In the genomic region with DNA sequence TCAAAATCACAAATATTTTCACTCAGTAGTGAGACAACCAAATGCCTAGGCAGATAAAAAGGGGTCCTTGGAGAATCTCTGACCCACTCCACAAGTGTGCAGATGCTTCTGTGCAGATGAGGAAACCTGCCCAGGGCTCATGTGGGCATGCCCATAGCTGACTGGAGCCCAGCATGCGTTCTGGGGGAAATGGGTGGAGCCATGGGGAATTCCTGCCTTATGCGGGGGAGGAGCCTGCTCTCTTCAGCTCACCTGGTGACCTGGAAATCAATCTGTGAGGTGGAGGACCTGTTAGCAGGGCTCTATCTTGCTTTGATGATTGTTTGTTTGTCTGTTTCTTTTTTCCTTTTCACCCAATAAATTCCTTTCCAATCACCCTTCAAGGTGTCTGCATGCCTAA, we compare ENCODE assay signal across 1 cellular context.
TF ChIP-seq lines count a peak whose summit lies in the region.

No MANE protein-coding gene starts in this region.

TF ChIP-seq in HCT116, 20 proteins besides CTCF, POLR2A, EP300 and RAD21 (continued from another document):
- TF ChIP-seq, protein P1, sequence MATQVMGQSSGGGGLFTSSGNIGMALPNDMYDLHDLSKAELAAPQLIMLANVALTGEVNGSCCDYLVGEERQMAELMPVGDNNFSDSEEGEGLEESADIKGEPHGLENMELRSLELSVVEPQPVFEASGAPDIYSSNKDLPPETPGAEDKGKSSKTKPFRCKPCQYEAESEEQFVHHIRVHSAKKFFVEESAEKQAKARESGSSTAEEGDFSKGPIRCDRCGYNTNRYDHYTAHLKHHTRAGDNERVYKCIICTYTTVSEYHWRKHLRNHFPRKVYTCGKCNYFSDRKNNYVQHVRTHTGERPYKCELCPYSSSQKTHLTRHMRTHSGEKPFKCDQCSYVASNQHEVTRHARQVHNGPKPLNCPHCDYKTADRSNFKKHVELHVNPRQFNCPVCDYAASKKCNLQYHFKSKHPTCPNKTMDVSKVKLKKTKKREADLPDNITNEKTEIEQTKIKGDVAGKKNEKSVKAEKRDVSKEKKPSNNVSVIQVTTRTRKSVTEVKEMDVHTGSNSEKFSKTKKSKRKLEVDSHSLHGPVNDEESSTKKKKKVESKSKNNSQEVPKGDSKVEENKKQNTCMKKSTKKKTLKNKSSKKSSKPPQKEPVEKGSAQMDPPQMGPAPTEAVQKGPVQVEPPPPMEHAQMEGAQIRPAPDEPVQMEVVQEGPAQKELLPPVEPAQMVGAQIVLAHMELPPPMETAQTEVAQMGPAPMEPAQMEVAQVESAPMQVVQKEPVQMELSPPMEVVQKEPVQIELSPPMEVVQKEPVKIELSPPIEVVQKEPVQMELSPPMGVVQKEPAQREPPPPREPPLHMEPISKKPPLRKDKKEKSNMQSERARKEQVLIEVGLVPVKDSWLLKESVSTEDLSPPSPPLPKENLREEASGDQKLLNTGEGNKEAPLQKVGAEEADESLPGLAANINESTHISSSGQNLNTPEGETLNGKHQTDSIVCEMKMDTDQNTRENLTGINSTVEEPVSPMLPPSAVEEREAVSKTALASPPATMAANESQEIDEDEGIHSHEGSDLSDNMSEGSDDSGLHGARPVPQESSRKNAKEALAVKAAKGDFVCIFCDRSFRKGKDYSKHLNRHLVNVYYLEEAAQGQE (IDR thresholded peaks at IDR 0.05; ENCODE audit: low read depth), result no peak
- no peak for TF ChIP-seq ZFX (IDR thresholded peaks at IDR 0.05)
- TF ChIP-seq, protein P2, sequence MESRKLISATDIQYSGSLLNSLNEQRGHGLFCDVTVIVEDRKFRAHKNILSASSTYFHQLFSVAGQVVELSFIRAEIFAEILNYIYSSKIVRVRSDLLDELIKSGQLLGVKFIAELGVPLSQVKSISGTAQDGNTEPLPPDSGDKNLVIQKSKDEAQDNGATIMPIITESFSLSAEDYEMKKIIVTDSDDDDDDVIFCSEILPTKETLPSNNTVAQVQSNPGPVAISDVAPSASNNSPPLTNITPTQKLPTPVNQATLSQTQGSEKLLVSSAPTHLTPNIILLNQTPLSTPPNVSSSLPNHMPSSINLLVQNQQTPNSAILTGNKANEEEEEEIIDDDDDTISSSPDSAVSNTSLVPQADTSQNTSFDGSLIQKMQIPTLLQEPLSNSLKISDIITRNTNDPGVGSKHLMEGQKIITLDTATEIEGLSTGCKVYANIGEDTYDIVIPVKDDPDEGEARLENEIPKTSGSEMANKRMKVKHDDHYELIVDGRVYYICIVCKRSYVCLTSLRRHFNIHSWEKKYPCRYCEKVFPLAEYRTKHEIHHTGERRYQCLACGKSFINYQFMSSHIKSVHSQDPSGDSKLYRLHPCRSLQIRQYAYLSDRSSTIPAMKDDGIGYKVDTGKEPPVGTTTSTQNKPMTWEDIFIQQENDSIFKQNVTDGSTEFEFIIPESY (IDR thresholded peaks at IDR 0.05; ENCODE audit: extremely low read depth, insufficient replicate concordance, low read length), result no peak
- no peak for TF ChIP-seq CEBPB (IDR thresholded peaks at IDR 0.05; ENCODE audit: low read depth)
- TF ChIP-seq POLR2AphosphoS5 (IDR thresholded peaks at IDR 0.05; ENCODE audit: low read depth, low read length), result no peak
- no peak for TF ChIP-seq ZNF274 (IDR thresholded peaks at IDR 0.05; ENCODE audit: low read depth, low read length)
TF ChIP-seq in HCT116: peak in this region for 0.
